Comparison of ENCODE assay signal across 19 cellular contexts in the genomic region with DNA sequence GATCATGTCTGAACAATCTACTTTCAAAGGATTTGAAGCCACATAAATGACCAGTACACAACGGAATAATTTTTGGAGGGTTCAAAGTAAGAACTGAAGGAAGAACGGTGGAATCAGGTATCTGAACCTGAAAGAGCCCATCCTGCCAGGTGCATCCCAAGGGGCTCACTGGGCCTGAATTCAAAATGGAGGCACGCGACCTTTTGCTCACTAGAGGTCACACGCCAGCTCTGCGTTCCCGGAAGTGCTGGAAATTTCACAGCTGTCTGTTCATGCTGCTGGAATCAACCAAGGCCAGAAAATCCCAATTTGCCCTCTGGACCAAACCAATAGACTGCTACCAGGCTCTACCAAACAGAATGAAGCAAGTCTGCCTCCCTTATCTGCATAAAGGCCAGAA. TPM values are rescaled to one million over a fixed set of nuclear protein-coding genes. Genes with fewer than 3 reads are reported as not detected.
DNase-seq lines count a peak whose midpoint lies in the region; ATAC-seq, FAIRE-seq and TF ChIP-seq lines count a peak whose summit lies in the region.
"Had no signal": no experiment of that assay in that cellular context is flagged by ENCODE, and none has a peak within 500 bp of the region (broad histone marks: within the 10 kb centered on the region; RNA-seq: fewer than 3 reads in every experiment).

No MANE protein-coding gene starts in this region.

- H3K79me1 ChIP-seq in H9 (ENCODE audit: insufficient read depth, low read depth, low read length, poor library complexity, severe bottlenecking), result peaks cover 1% of the 10 kb centered on the region

- TF ChIP-seq POLR2A in sigmoid colon (IDR thresholded peaks at IDR 0.05) (no peak), transverse colon (IDR thresholded peaks at IDR 0.05) (no peak)

- H3K56ac ChIP-seq in H9 (ENCODE audit: insufficient read length, low read depth, low read length), result no peak overlapping the region

- H4K8ac ChIP-seq in H9 (replicated peaks; ENCODE audit: insufficient read length, low read depth, low read length), result no peak overlapping the region

- no peak overlapping the region for H2BK120ac ChIP-seq in H9 (ENCODE audit: low read depth, low read length, poor library complexity, severe bottlenecking)

- peaks cover 4% of the 10 kb centered on the region for H3K9me3 Mint-ChIP-seq in activated CD4-positive, alpha-beta memory T cell treated with anti-CD3 and anti-CD28 coated beads for 36 hours
- H3K9me3 Mint-ChIP-seq in activated CD4-positive, alpha-beta memory T cell treated with anti-CD3 and anti-CD28 coated beads, Interleukin-2, amount 10 ng/mL, durations not matched to agents 7 days and 5 days, result peaks cover 2% of the 10 kb centered on the region
- peaks cover 4 to 6% of the 10 kb centered on the region in 2 experiments; a peak in 4 of 5 replicates for H3K9me3 Mint-ChIP-seq in H9

- H3K4me1 Mint-ChIP-seq in activated CD4-positive, alpha-beta memory T cell treated with anti-CD3 and anti-CD28 coated beads for 36 hours (ENCODE audit: low read depth), result peaks cover 13% of the 10 kb centered on the region
- H3K4me1 Mint-ChIP-seq in activated CD4-positive, alpha-beta memory T cell treated with anti-CD3 and anti-CD28 coated beads, Interleukin-2, amount 10 ng/mL, durations not matched to agents 7 days and 5 days, result peaks cover 26% of the 10 kb centered on the region
- H3K4me1 Mint-ChIP-seq in H9, result peaks cover 12 to 16% of the 10 kb centered on the region in 2 experiments

- H3K4me3 Mint-ChIP-seq in activated CD4-positive, alpha-beta memory T cell treated with anti-CD3 and anti-CD28 coated beads for 36 hours, result no peak overlapping the region
- no peak overlapping the region for H3K4me3 Mint-ChIP-seq in activated CD4-positive, alpha-beta memory T cell treated with anti-CD3 and anti-CD28 coated beads, Interleukin-2, amount 10 ng/mL, durations not matched to agents 7 days and 5 days
- no peak overlapping the region for H3K4me3 Mint-ChIP-seq in H9

- no peak overlapping the region for H3K18ac ChIP-seq in H9 (ENCODE audit: insufficient read length, low read depth, low read length)

- DNase-seq in activated CD4-positive, alpha-beta memory T cell treated with anti-CD3 and anti-CD28 coated beads for 36 hours, result no peak
- DNase-seq in activated CD4-positive, alpha-beta memory T cell treated with anti-CD3 and anti-CD28 coated beads, Interleukin-2, amount 10 ng/mL, durations not matched to agents 7 days and 5 days, result no peak
- DNase-seq in H9 (no peak), kidney (peak; percentile 41), sigmoid colon (peak; percentile 40), NCI-H1092 treated with DMSO at 0.1 percent for 48 hours (lab: John Stamatoyannopoulos, UW) (no peak), transverse colon (no peak)
- DNase-seq: 8988T, GF-D8, NCI-H1048, NCI-H146, NCI-H2081 treated with DMSO at 0.1 percent for 48 hours, NCI-H524 had no signal

- H3K23me2 ChIP-seq in H9 (ENCODE audit: insufficient read length, low read depth, low read length, poor library complexity, severe bottlenecking), result peaks cover 3% of the 10 kb centered on the region

- no peaks in the 10 kb centered on the region for H3K36me3 ChIP-seq in kidney (ENCODE audit: control insufficient read depth in 1 of 2, insufficient read depth in 2 of 2, low read length in 2 of 2)
- H3K36me3 ChIP-seq in sigmoid colon, result no peaks in the 10 kb centered on the region
- H3K36me3 ChIP-seq in transverse colon, result no peaks in the 10 kb centered on the region

- H2AFZ ChIP-seq in H9 (ENCODE audit: low read length), result no peak overlapping the region

- H3K27me3 Mint-ChIP-seq in activated CD4-positive, alpha-beta memory T cell treated with anti-CD3 and anti-CD28 coated beads for 36 hours, result no peaks in the 10 kb centered on the region
- peaks cover 10% of the 10 kb centered on the region for H3K27me3 Mint-ChIP-seq in activated CD4-positive, alpha-beta memory T cell treated with anti-CD3 and anti-CD28 coated beads, Interleukin-2, amount 10 ng/mL, durations not matched to agents 7 days and 5 days
- peaks cover 2% of the 10 kb centered on the region for H3K27me3 Mint-ChIP-seq in H9 (ENCODE audit: low read depth)

- TF ChIP-seq EP300 in sigmoid colon (IDR thresholded peaks at IDR 0.05), result no peak
- no peak for TF ChIP-seq EP300 in transverse colon (IDR thresholded peaks at IDR 0.05; ENCODE audit: low read depth)

- no peak overlapping the region for H2BK5ac ChIP-seq in H9 (ENCODE audit: insufficient read length, low read length)

- H3T11ph ChIP-seq in H9 (ENCODE audit: low read length), result no peak overlapping the region

- H2BK12ac ChIP-seq in H9 (ENCODE audit: insufficient read length, low read depth, low read length), result no peak overlapping the region

- H2BK20ac ChIP-seq in H9 (ENCODE audit: low read depth, low read length, poor library complexity, severe bottlenecking), result no peak overlapping the region

- no peak overlapping the region for H3K14ac ChIP-seq in H9 (ENCODE audit: insufficient read depth, low read length)

- H3K9ac ChIP-seq in H9 (ENCODE audit: extremely low read depth, insufficient read length, low read length) (no peak overlapping the region), kidney (ENCODE audit: low read length in 2 of 2) (no peak overlapping the region)

- no peak overlapping the region for H2AK5ac ChIP-seq in H9 (ENCODE audit: insufficient read length, low read length)

- H3K4ac ChIP-seq in H9 (ENCODE audit: low read depth, low read length), result no peak overlapping the region

- no peak overlapping the region for H3K4me3 ChIP-seq in kidney (ENCODE audit: low read length in 2 of 2)
- H3K4me3 ChIP-seq in sigmoid colon, result no peak overlapping the region
- no peak overlapping the region for H3K4me3 ChIP-seq in transverse colon

- no peak overlapping the region for H3K4me2 ChIP-seq in H9 (ENCODE audit: insufficient read depth, insufficient read length, low read length)

- no peaks in the 10 kb centered on the region for H3K9me3 ChIP-seq in H9 (ENCODE audit: control insufficient read depth, low read depth, low read length)
- H3K9me3 ChIP-seq in kidney (ENCODE audit: control insufficient read depth in 1 of 2, low read length in 2 of 2), result no peaks in the 10 kb centered on the region
- H3K9me3 ChIP-seq in sigmoid colon, result no peaks in the 10 kb centered on the region
- no peaks in the 10 kb centered on the region for H3K9me3 ChIP-seq in transverse colon

- no peak for ATAC-seq in HG02759 (IDR thresholded peaks at IDR 0.05; ENCODE audit: unreplicated experiment)

- in situ Hi-C loops in transverse colon (cut with MboI; ENCODE audit: low pct_ligation_motif_present in 1 of 4, low pct_unique_long_range_greater_than_20kb in 1 of 4, low sequenced_read_pairs in 3 of 4), result no loop called here

- H3K23ac ChIP-seq in H9 (ENCODE audit: insufficient read length, low read depth, low read length), result no peak overlapping the region

- no peak overlapping the region for H4K5ac ChIP-seq in H9 (ENCODE audit: insufficient read length, low read depth, low read length)

- H3K4me1 ChIP-seq in H9 (ENCODE audit: insufficient read depth, low read length) (no peaks in the 10 kb centered on the region; the same call in 1 of the 2 replicates), kidney (ENCODE audit: control insufficient read depth in 1 of 2, insufficient read depth in 1 of 2, low read depth in 1 of 2, low read length in 2 of 2) (peaks cover 2 to 12% of the 10 kb centered on the region in 2 donors), sigmoid colon (peaks cover 0 to 4% (median 0%) of the 10 kb centered on the region in 4 donors), transverse colon (peaks cover 0 to 13% (median 5%) of the 10 kb centered on the region in 4 donors)

- H3K27ac ChIP-seq in H9 (ENCODE audit: insufficient read length, low read depth, low read length), result no peak overlapping the region
- no peak overlapping the region for H3K27ac ChIP-seq in kidney (ENCODE audit: low read depth in 2 of 2, low read length in 2 of 2)
- no peak overlapping the region for H3K27ac ChIP-seq in sigmoid colon
- H3K27ac ChIP-seq in transverse colon, result no peak overlapping the region

- WGBS in H9 (ENCODE audit: extremely low coverage, insufficient read length, low lambda C conversion rate), result no CpG with 5 or more reads among the region's 7 CpGs
- WGBS in sigmoid colon, 2 donors, result 93 to 95% methylated on average over 7 of the region's 7 CpGs
- 91 to 100% methylated on average over 2 to 7 of the region's 7 CpGs for WGBS in transverse colon (ENCODE audit: low coverage in 1 of 2), 2 donors

- no peaks in the 10 kb centered on the region for H3K79me2 ChIP-seq in H9 (ENCODE audit: insufficient read depth, low read length)

- peak overlapping the region; percentile 31 for H3K27ac Mint-ChIP-seq in activated CD4-positive, alpha-beta memory T cell treated with anti-CD3 and anti-CD28 coated beads for 36 hours
- no peak overlapping the region for H3K27ac Mint-ChIP-seq in activated CD4-positive, alpha-beta memory T cell treated with anti-CD3 and anti-CD28 coated beads, Interleukin-2, amount 10 ng/mL, durations not matched to agents 7 days and 5 days
- H3K27ac Mint-ChIP-seq in H9, result peak overlapping the region in 2 of 3 experiments; percentile 64 to 87; a peak in 1 of 7 replicates

- intact Hi-C loops in activated CD4-positive, alpha-beta memory T cell treated with anti-CD3 and anti-CD28 coated beads for 36 hours (cut with micrococcal nuclease), result no loop called here
- intact Hi-C loops in kidney (cut with DNase I) (no loop called here), sigmoid colon (cut with DNase I) (no loop called here), transverse colon (cut with DNase I; ENCODE audit: low total_unique reads) (no loop called here)

- no peak for FAIRE-seq in kidney (lab: Jason Lieb, UNC)
- FAIRE-seq: GM12891, GM18507 had no signal

- H3K36me3 Mint-ChIP-seq in activated CD4-positive, alpha-beta memory T cell treated with anti-CD3 and anti-CD28 coated beads for 36 hours, result peaks cover 2% of the 10 kb centered on the region
- H3K36me3 Mint-ChIP-seq in activated CD4-positive, alpha-beta memory T cell treated with anti-CD3 and anti-CD28 coated beads, Interleukin-2, amount 10 ng/mL, durations not matched to agents 7 days and 5 days (ENCODE audit: low read depth), result peaks cover 9% of the 10 kb centered on the region
- H3K36me3 Mint-ChIP-seq in H9 (ENCODE audit: insufficient read depth in 1 of 3, low read depth in 3 of 3), result peaks cover 0 to 8% (median 0%) of the 10 kb centered on the region in 3 experiments; a peak in 3 of 7 replicates

- POLR2A ChIA-PET in activated CD4-positive, alpha-beta memory T cell treated with anti-CD3 and anti-CD28 coated beads for 36 hours (lab: Charles Lee), result no interaction called here
- POLR2A ChIA-PET in activated CD4-positive, alpha-beta memory T cell treated with anti-CD3 and anti-CD28 coated beads, Interleukin-2, amount 10 ng/mL, durations not matched to agents 7 days and 5 days (lab: Charles Lee), result interaction anchor here (1.2 kb wide), 1 partner anchor 12 kb away, joined by 4 read pairs; no protein-coding TSS in a partner anchor

- H4K91ac ChIP-seq in H9 (ENCODE audit: insufficient read length, low read depth, low read length), result no peak overlapping the region

- CTCF ChIA-PET in activated CD4-positive, alpha-beta memory T cell treated with anti-CD3 and anti-CD28 coated beads for 36 hours (lab: Charles Lee), result no interaction called here
- CTCF ChIA-PET in activated CD4-positive, alpha-beta memory T cell treated with anti-CD3 and anti-CD28 coated beads, Interleukin-2, amount 10 ng/mL, durations not matched to agents 7 days and 5 days (lab: Charles Lee), result no interaction called here

- H2BK15ac ChIP-seq in H9 (ENCODE audit: low read depth, low read length), result no peak overlapping the region

- TF ChIP-seq CTCF in H9 (conservative IDR thresholded peaks at IDR 0.05), result no peak
- TF ChIP-seq CTCF in kidney (IDR thresholded peaks at IDR 0.05; ENCODE audit: borderline replicate concordance, extremely low read depth, insufficient read depth), result no peak
- no peak for TF ChIP-seq CTCF in sigmoid colon (IDR thresholded peaks at IDR 0.05)
- no peak for TF ChIP-seq CTCF in transverse colon (IDR thresholded peaks at IDR 0.05)

- H4K20me1 ChIP-seq in H9 (ENCODE audit: control insufficient read depth, insufficient read depth, insufficient read length), result no peaks in the 10 kb centered on the region

- H3K27me3 ChIP-seq in H9 (ENCODE audit: insufficient read depth, low read length), result no peaks in the 10 kb centered on the region
- H3K27me3 ChIP-seq in sigmoid colon, result no peaks in the 10 kb centered on the region
- H3K27me3 ChIP-seq in transverse colon, result no peaks in the 10 kb centered on the region

RNA-seq across cellular contexts. Expression of gene RASA3, which starts 4.2 kb away (rescaled TPM):
- total RNA-seq in activated CD4-positive, alpha-beta memory T cell treated with anti-CD3 and anti-CD28 coated beads for 36 hours, result 10 to 100 TPM; 45.9 to 49.3 TPM
- total RNA-seq in activated CD4-positive, alpha-beta memory T cell treated with anti-CD3 and anti-CD28 coated beads, Interleukin-2, amount 10 ng/mL, durations not matched to agents 7 days and 5 days, result 10 to 100 TPM; 97.2 to 99.3 TPM
- total RNA-seq in H9 (2021), result 11.7 and 12.3 TPM in 2 replicates
- total RNA-seq in kidney, result 28.8 TPM
- 4.2 TPM for polyA plus RNA-seq in kidney (ENCODE audit: insufficient read depth, low read depth, low replicate concordance)
- 10 to 100 TPM; 15.0 to 22.4 (median 17.8) TPM for total RNA-seq in sigmoid colon
- polyA plus RNA-seq in sigmoid colon, result 10 to 100 TPM in 1 of 3 donors, 1 to 10 TPM in 2; 4.2 to 16.9 (median 5.4) TPM
- 10 to 100 TPM in 1 of 4 donors, 1 to 10 TPM in 3; 4.4 to 15.6 (median 8.5) TPM for total RNA-seq in transverse colon

RNA-seq across cellular contexts. Expression of gene CFAP97D2, which starts 42.5 kb away (rescaled TPM):
- total RNA-seq in activated CD4-positive, alpha-beta memory T cell treated with anti-CD3 and anti-CD28 coated beads for 36 hours, result not detected
- total RNA-seq in activated CD4-positive, alpha-beta memory T cell treated with anti-CD3 and anti-CD28 coated beads, Interleukin-2, amount 10 ng/mL, durations not matched to agents 7 days and 5 days, result not detected
- not detected in 2 replicates for total RNA-seq in H9 (2021)
- not detected for total RNA-seq in kidney
- not detected for polyA plus RNA-seq in kidney (ENCODE audit: insufficient read depth, low read depth, low replicate concordance)
- not detected for total RNA-seq in sigmoid colon
- polyA plus RNA-seq in sigmoid colon, result under 1 TPM in 1 of 3 donors, not detected in 2; 0.04 TPM
- not detected for total RNA-seq in transverse colon
- total RNA-seq: Daoy, MCF 10A had no signal
- polyA plus RNA-seq: BJ had no signal

Comparison
In these comparisons a context has a peak if more than half of its experiments do, and no peak if none do; other contexts are left out.
1. DNase-seq: peak in kidney (single experiment) and sigmoid colon (single experiment); none in activated CD4-positive, alpha-beta memory T cell treated with anti-CD3 and anti-CD28 coated beads for 36 hours (single experiment), activated CD4-positive, alpha-beta memory T cell treated with anti-CD3 and anti-CD28 coated beads, Interleukin-2, amount 10 ng/mL, durations not matched to agents 7 days and 5 days (single experiment), H9 (single experiment), NCI-H1092 treated with DMSO at 0.1 percent for 48 hours (single experiment) and transverse colon (single experiment).